ENCODE assay signal across 8 cellular contexts in the genomic region with DNA sequence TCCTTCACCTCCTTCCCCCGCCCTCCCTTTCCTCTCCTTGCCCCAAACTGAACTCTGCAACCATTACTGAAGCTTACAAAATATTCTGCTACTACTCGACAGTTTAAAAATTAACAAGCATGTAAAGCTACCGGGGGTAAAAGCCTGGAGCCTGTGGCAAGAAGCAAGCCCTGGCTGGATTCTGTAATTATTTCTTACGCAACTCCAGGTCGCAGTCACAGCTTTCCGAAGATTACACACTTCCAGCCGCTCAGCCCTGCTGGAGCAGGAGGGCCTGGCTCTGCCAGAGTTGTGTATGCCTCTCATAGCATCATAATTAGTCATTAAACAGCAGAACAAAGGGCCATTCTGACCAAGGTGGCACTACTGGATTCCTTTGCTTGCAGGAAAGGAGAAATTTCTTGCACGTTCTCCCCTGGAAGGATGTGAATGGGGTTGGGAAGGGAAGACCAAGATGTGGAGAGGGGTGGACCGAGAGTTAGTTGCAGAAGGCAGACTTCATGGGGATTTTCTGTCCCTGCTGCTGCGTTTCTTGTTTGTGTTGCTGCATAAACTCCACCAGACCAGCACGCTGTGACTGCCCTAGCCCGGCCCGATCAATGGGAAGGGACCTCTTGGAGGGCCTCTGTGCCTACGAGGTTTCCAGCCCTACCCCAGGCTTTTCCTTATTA. TPM values are rescaled to one million over a fixed set of nuclear protein-coding genes. Genes with fewer than 3 reads are reported as not detected.
A peak's percentile ranks its signal among the peaks of the same experiment; 100 is the strongest.
DNase-seq lines count a peak whose midpoint lies in the region; ATAC-seq, FAIRE-seq and TF ChIP-seq lines count a peak whose summit lies in the region.

No MANE protein-coding gene starts in this region.

- POLR2A ChIA-PET in HEK293 (lab: Yijun Ruan, JAX): no interaction called here

- peak; percentile 86 to 88 for DNase-seq in SJSA1 (ENCODE audit: low read depth in 1 of 2, low spot score in 2 of 2)
- peak; percentile 91 for DNase-seq in glomerular visceral epithelial cell (ENCODE audit: extremely low spot score)
- no peak for DNase-seq in T-helper 17 cell
- DNase-seq in GDM1 (lab: John Stamatoyannopoulos, UW): no peak
- DNase-seq in GM12892 (ENCODE audit: insufficient read length): no peak
- DNase-seq in activated CD4-positive, alpha-beta T cell treated with anti-CD3 and anti-CD28 coated beads, Interleukin-2, amount 50 U/mL, for 48 hours: no peak

- no peak for TF ChIP-seq CTCF in HEK293 (tag by site-specific recombination; IDR thresholded peaks at IDR 0.05)

- FAIRE-seq in GM12892 (lab: Jason Lieb, UNC): no peak

- H3K27ac Mint-ChIP-seq in T-helper 17 cell: no peak overlapping the region

- peaks cover 60% of the 10 kb centered on the region for H3K27me3 Mint-ChIP-seq in T-helper 17 cell

- H3K27me3 ChIP-seq in SJSA1 (replicated peaks): no peaks in the 10 kb centered on the region

- ATAC-seq in T-helper 17 cell: no peak

- H3K9me3 ChIP-seq in HEK293 (ENCODE audit: control insufficient read depth, insufficient read depth, low read depth, low read length) (no peaks in the 10 kb centered on the region), SJSA1 (replicated peaks) (no peaks in the 10 kb centered on the region), T-helper 17 cell (ENCODE audit: control insufficient read depth, low read length, poor library complexity, severe bottlenecking) (no peaks in the 10 kb centered on the region)

- no peak for TF ChIP-seq POLR2A in GM12892 (IDR thresholded peaks at IDR 0.05; ENCODE audit: low read depth, low read length)

- peaks cover 3% of the 10 kb centered on the region for H3K36me3 Mint-ChIP-seq in T-helper 17 cell (ENCODE audit: low read depth)

- H3K36me3 ChIP-seq in HEK293 (ENCODE audit: control insufficient read depth in 2 of 2, insufficient read depth in 1 of 2, low read length in 2 of 2) (no peaks in the 10 kb centered on the region), SJSA1 (no peaks in the 10 kb centered on the region)

- H3K27ac ChIP-seq in HEK293 (ENCODE audit: extremely low read depth, low read depth, low read length): no peak overlapping the region
- peak overlapping the region; percentile 40 for H3K27ac ChIP-seq in SJSA1
- peak overlapping the region in 13 of 21 experiments; percentile 1 to 75 (median 39) for H3K27ac ChIP-seq in skin epidermis

- H3K4me1 Mint-ChIP-seq in T-helper 17 cell: no peaks in the 10 kb centered on the region

- H3K4me3 ChIP-seq in HEK293 (ENCODE audit: low read depth, low read length) (no peak overlapping the region), SJSA1 (no peak overlapping the region), skin epidermis (no peak overlapping the region)

- peaks cover 7% of the 10 kb centered on the region for H3K4me1 ChIP-seq in HEK293 (ENCODE audit: control insufficient read depth, insufficient read depth, low read length)
- H3K4me1 ChIP-seq in SJSA1 (replicated peaks): peaks cover 32% of the 10 kb centered on the region

- CTCF ChIA-PET in HEK293 (lab: Yijun Ruan, JAX): interaction anchor here (0.5 to 3.3 kb wide), 13 partner anchors 10 to 538 kb away, joined by 3 to 17 read pairs (median 4); no protein-coding TSS in a partner anchor

- no peak overlapping the region for H3K4me3 Mint-ChIP-seq in T-helper 17 cell

TF ChIP-seq in HEK293, 187 proteins besides CTCF, POLR2A, EP300 and RAD21 (continues in another document):
- TF ChIP-seq ZFP69B (tag by site-specific recombination; IDR thresholded peaks at IDR 0.05): 0 out of 2 replicates have a peak, but pooled peaks have one; percentile 36
- TF ChIP-seq, protein P1, sequence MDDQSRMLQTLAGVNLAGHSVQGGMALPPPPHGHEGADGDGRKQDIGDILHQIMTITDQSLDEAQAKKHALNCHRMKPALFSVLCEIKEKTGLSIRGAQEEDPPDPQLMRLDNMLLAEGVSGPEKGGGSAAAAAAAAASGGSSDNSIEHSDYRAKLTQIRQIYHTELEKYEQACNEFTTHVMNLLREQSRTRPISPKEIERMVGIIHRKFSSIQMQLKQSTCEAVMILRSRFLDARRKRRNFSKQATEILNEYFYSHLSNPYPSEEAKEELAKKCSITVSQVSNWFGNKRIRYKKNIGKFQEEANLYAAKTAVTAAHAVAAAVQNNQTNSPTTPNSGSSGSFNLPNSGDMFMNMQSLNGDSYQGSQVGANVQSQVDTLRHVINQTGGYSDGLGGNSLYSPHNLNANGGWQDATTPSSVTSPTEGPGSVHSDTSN (CRISPR knock-in tag; IDR thresholded peaks at IDR 0.05): no peak
- no peak for TF ChIP-seq ZNF670 (tag by site-specific recombination; IDR thresholded peaks at IDR 0.05; ENCODE audit: low read depth)
- TF ChIP-seq, protein P2, sequence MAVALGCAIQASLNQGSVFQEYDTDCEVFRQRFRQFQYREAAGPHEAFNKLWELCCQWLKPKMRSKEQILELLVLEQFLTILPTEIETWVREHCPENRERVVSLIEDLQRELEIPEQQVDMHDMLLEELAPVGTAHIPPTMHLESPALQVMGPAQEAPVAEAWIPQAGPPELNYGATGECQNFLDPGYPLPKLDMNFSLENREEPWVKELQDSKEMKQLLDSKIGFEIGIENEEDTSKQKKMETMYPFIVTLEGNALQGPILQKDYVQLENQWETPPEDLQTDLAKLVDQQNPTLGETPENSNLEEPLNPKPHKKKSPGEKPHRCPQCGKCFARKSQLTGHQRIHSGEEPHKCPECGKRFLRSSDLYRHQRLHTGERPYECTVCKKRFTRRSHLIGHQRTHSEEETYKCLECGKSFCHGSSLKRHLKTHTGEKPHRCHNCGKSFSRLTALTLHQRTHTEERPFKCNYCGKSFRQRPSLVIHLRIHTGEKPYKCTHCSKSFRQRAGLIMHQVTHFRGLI (tag by site-specific recombination; IDR thresholded peaks at IDR 0.05): peak; percentile 22; the same call in 1 of the 2 replicates
- TF ChIP-seq, protein P3, sequence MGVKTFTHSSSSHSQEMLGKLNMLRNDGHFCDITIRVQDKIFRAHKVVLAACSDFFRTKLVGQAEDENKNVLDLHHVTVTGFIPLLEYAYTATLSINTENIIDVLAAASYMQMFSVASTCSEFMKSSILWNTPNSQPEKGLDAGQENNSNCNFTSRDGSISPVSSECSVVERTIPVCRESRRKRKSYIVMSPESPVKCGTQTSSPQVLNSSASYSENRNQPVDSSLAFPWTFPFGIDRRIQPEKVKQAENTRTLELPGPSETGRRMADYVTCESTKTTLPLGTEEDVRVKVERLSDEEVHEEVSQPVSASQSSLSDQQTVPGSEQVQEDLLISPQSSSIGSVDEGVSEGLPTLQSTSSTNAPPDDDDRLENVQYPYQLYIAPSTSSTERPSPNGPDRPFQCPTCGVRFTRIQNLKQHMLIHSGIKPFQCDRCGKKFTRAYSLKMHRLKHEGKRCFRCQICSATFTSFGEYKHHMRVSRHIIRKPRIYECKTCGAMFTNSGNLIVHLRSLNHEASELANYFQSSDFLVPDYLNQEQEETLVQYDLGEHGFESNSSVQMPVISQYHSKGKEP (tag by site-specific recombination; IDR thresholded peaks at IDR 0.05): peak; percentile 52; the same call in 1 of the 2 replicates
- no peak for TF ChIP-seq ZNF214 (tag by site-specific recombination; IDR thresholded peaks at IDR 0.05; ENCODE audit: borderline replicate concordance)
- 0 out of 2 replicates have a peak, but pooled peaks have one; percentile 16 for TF ChIP-seq ZNF341 (tag by site-specific recombination; IDR thresholded peaks at IDR 0.05; ENCODE audit: low read depth)
- no peak for TF ChIP-seq ZNF157 (tag by site-specific recombination; IDR thresholded peaks at IDR 0.05)
- TF ChIP-seq ZNF624 (tag by site-specific recombination; IDR thresholded peaks at IDR 0.05): no peak
- TF ChIP-seq, protein P4, sequence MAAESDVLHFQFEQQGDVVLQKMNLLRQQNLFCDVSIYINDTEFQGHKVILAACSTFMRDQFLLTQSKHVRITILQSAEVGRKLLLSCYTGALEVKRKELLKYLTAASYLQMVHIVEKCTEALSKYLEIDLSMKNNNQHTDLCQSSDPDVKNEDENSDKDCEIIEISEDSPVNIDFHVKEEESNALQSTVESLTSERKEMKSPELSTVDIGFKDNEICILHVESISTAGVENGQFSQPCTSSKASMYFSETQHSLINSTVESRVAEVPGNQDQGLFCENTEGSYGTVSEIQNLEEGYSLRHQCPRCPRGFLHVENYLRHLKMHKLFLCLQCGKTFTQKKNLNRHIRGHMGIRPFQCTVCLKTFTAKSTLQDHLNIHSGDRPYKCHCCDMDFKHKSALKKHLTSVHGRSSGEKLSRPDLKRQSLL (tag by site-specific recombination; IDR thresholded peaks at IDR 0.05): 0 out of 2 replicates have a peak, but pooled peaks have one; percentile 27
- TF ChIP-seq ZNF433 (tag by site-specific recombination; IDR thresholded peaks at IDR 0.05; ENCODE audit: low read depth): no peak
- no peak for TF ChIP-seq ZNF658 (tag by site-specific recombination; IDR thresholded peaks at IDR 0.05)
- peak; percentile 78 for TF ChIP-seq ZNF600 (tag by site-specific recombination; IDR thresholded peaks at IDR 0.05)
- TF ChIP-seq ZNF140 (tag by site-specific recombination; IDR thresholded peaks at IDR 0.05): no peak
- no peak for TF ChIP-seq ZSCAN16 (tag by site-specific recombination; IDR thresholded peaks at IDR 0.05)
- TF ChIP-seq, protein P5, sequence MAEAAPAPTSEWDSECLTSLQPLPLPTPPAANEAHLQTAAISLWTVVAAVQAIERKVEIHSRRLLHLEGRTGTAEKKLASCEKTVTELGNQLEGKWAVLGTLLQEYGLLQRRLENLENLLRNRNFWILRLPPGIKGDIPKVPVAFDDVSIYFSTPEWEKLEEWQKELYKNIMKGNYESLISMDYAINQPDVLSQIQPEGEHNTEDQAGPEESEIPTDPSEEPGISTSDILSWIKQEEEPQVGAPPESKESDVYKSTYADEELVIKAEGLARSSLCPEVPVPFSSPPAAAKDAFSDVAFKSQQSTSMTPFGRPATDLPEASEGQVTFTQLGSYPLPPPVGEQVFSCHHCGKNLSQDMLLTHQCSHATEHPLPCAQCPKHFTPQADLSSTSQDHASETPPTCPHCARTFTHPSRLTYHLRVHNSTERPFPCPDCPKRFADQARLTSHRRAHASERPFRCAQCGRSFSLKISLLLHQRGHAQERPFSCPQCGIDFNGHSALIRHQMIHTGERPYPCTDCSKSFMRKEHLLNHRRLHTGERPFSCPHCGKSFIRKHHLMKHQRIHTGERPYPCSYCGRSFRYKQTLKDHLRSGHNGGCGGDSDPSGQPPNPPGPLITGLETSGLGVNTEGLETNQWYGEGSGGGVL (tag by site-specific recombination; IDR thresholded peaks at IDR 0.05): no peak
- no peak for TF ChIP-seq ZNF549 (tag by site-specific recombination; IDR thresholded peaks at IDR 0.05)
- TF ChIP-seq ZNF837 (tag by site-specific recombination; IDR thresholded peaks at IDR 0.05): no peak
- peak; percentile 89 for TF ChIP-seq OSR2 (tag by site-specific recombination; IDR thresholded peaks at IDR 0.05)
- peak; percentile 54; the same call in 1 of the 2 replicates for TF ChIP-seq ZNF561 (tag by site-specific recombination; IDR thresholded peaks at IDR 0.05; ENCODE audit: borderline replicate concordance)

RNA-seq across cellular contexts. Expression of a gene that starts 23.6 kb away (rescaled TPM):
- total RNA-seq in SJSA1 (2014; rRNA removed; shearing (Covaris generic)): 0.66 and 2.0 TPM in 2 replicates
- not detected for total RNA-seq in T-helper 17 cell
- not detected for polyA plus RNA-seq in GM12892 (2012; ENCODE audit: missing spikeins)

RNA-seq across cellular contexts. Expression of a gene that starts 53.9 kb away (rescaled TPM):
- 48.2 and 51.6 TPM in 2 replicates for total RNA-seq in SJSA1 (2014; rRNA removed; shearing (Covaris generic))
- total RNA-seq in T-helper 17 cell: not detected
- polyA plus RNA-seq in GM12892 (2012; ENCODE audit: missing spikeins): not detected

Comparison
In these comparisons a context has a peak if more than half of its experiments do, and no peak if none do; other contexts are left out.
1. DNase-seq: peak in SJSA1 (2 of 2) and glomerular visceral epithelial cell (single experiment); none in T-helper 17 cell (0 of 3), GDM1 (single experiment), GM12892 (single experiment) and activated CD4-positive, alpha-beta T cell treated with anti-CD3 and anti-CD28 coated beads, Interleukin-2, amount 50 U/mL, for 48 hours (0 of 2).
2. RNA of a gene that starts 53.9 kb away (total RNA-seq): 48.2 to 51.6 TPM in SJSA1; not detected in T-helper 17 cell; every median in the first group is over 10 times any median in the second.